ENCODE assay signal across 21 cellular contexts in the genomic region with DNA sequence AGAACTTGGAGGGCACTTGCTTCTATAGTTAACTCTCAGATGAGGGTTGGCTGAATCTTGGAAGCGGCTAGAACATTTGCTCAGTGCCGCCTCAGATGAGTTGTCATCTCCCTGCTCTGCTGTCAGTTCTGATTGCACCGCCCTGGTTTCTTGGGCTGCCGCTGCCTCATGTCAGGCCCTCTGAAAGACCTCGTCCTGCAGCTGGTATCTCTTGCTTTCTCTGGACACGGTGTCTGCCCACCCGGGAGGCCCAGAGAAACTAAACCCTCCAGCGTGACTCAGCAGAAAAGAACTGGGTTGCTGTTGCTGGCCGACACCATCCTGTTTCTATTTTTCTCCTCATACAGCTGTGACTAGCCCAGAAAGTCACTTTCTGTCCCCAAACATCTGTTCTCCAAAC.
DNase-seq lines count a peak whose midpoint lies in the region; ATAC-seq and TF ChIP-seq lines count a peak whose summit lies in the region.
"Had no signal": no experiment of that assay in that cellular context is flagged by ENCODE, and none has a peak within 500 bp of the region (broad histone marks: within the 10 kb centered on the region; RNA-seq: fewer than 3 reads in every experiment).

No MANE protein-coding gene starts in this region.

- 90 to 94% methylated on average over 9 of the region's 9 CpGs for WGBS in endodermal cell (ENCODE audit: insufficient coverage in 1 of 2, insufficient read length in 1 of 2), 2 experiments
- no CpG with 5 or more reads among the region's 9 CpGs for WGBS in trophoblast cell (ENCODE audit: extremely low coverage, insufficient coverage, insufficient read length)

- H3K9me3 ChIP-seq in BLaER1 treated with 17β-estradiol and CSF1 and Interleukin-3, amounts not matched to agents 10 nM and 100 nM (replicated peaks in 1 of 11), result peaks cover 13 to 55% (median 44%) of the 10 kb centered on the region in 11 experiments
- H3K9me3 ChIP-seq in endodermal cell (ENCODE audit: control insufficient read depth, low read length), result peaks cover 27% of the 10 kb centered on the region
- H3K9me3 ChIP-seq in trophoblast cell (ENCODE audit: insufficient read depth, low read depth, low read length), result peaks cover 6% of the 10 kb centered on the region
- H3K9me3 ChIP-seq: gastrocnemius medialis, Peyer's patch had no signal

- H2BK5ac ChIP-seq in trophoblast cell (ENCODE audit: low read depth, low read length, poor library complexity), result no peak overlapping the region

- no peak overlapping the region for H2AK5ac ChIP-seq in trophoblast cell (ENCODE audit: low read length)

- H3K36me3 ChIP-seq in BLaER1 treated with 17β-estradiol and CSF1 and Interleukin-3, amounts not matched to agents 10 nM and 100 nM, result no peaks in the 10 kb centered on the region; a peak in 2 of 22 replicates
- H3K36me3 ChIP-seq in endodermal cell (ENCODE audit: control insufficient read depth, insufficient read depth, low read length) (peaks cover 4% of the 10 kb centered on the region), trophoblast cell (ENCODE audit: control insufficient read depth in 1 of 2, insufficient read depth in 2 of 2, low read length in 2 of 2) (no peaks in the 10 kb centered on the region)
- H3K36me3 ChIP-seq: gastrocnemius medialis, Peyer's patch had no signal

- no peak overlapping the region for H3K27ac Mint-ChIP-seq in endodermal cell
- no peak overlapping the region for H3K27ac Mint-ChIP-seq in activated naive CD8-positive, alpha-beta T cell treated with anti-CD3 and anti-CD28 coated beads, Interleukin-2, amount 50 U/mL, for 24 hours
- H3K27ac Mint-ChIP-seq: immature natural killer cell had no signal

- TF ChIP-seq CTCF in endodermal cell (conservative IDR thresholded peaks at IDR 0.05), result no peak

- no peak overlapping the region for H3K23ac ChIP-seq in trophoblast cell (ENCODE audit: low read length)

- H3K18ac ChIP-seq in trophoblast cell (ENCODE audit: low read length), result no peak overlapping the region

- ATAC-seq in HG02678 (IDR thresholded peaks at IDR 0.05; ENCODE audit: unreplicated experiment), result peak; percentile 67
- no peak for ATAC-seq in activated naive CD8-positive, alpha-beta T cell treated with anti-CD3 and anti-CD28 coated beads, Interleukin-2, amount 50 U/mL, for 24 hours

- H3K4me1 Mint-ChIP-seq in endodermal cell, result no peaks in the 10 kb centered on the region
- peaks cover 8% of the 10 kb centered on the region for H3K4me1 Mint-ChIP-seq in activated naive CD8-positive, alpha-beta T cell treated with anti-CD3 and anti-CD28 coated beads, Interleukin-2, amount 50 U/mL, for 24 hours
- H3K4me1 Mint-ChIP-seq: immature natural killer cell had no signal

- no peaks in the 10 kb centered on the region for H3K27me3 ChIP-seq in BLaER1 treated with 17β-estradiol and CSF1 and Interleukin-3, amounts not matched to agents 10 nM and 100 nM
- H3K27me3 ChIP-seq in endodermal cell (ENCODE audit: control insufficient read depth, insufficient read depth, low read length, poor library complexity, severe bottlenecking) (no peaks in the 10 kb centered on the region), trophoblast cell (ENCODE audit: insufficient read depth, low read length) (peaks cover 3% of the 10 kb centered on the region)
- H3K27me3 ChIP-seq: gastrocnemius medialis, Peyer's patch had no signal

- H4K91ac ChIP-seq in trophoblast cell (ENCODE audit: low read depth, low read length), result no peak overlapping the region

- H3K4me3 Mint-ChIP-seq in endodermal cell, result no peak overlapping the region
- H3K4me3 Mint-ChIP-seq in activated naive CD8-positive, alpha-beta T cell treated with anti-CD3 and anti-CD28 coated beads, Interleukin-2, amount 50 U/mL, for 24 hours, result no peak overlapping the region
- H3K4me3 Mint-ChIP-seq: immature natural killer cell had no signal

- H3K4me2 ChIP-seq in BLaER1 treated with 17β-estradiol and CSF1 and Interleukin-3, amounts not matched to agents 10 nM and 100 nM, result peak overlapping the region; percentile 52 to 74 (median 65)
- no peak overlapping the region for H3K4me2 ChIP-seq in trophoblast cell (ENCODE audit: low read length)

- no peak overlapping the region for H2AFZ ChIP-seq in trophoblast cell (ENCODE audit: insufficient read depth, low read length, poor library complexity)

- no peaks in the 10 kb centered on the region for H4K20me1 ChIP-seq in BLaER1 treated with 17β-estradiol and CSF1 and Interleukin-3, amounts not matched to agents 10 nM and 100 nM

- H3K9me3 Mint-ChIP-seq in endodermal cell, result peaks cover 33% of the 10 kb centered on the region
- H3K9me3 Mint-ChIP-seq in activated naive CD8-positive, alpha-beta T cell treated with anti-CD3 and anti-CD28 coated beads, Interleukin-2, amount 50 U/mL, for 24 hours, result peaks cover 17% of the 10 kb centered on the region

- H3K79me2 ChIP-seq in trophoblast cell (ENCODE audit: control insufficient read depth, insufficient read depth, low read length, poor library complexity), result no peaks in the 10 kb centered on the region

- H3K4me3 ChIP-seq in BLaER1 treated with 17β-estradiol and CSF1 and Interleukin-3, amounts not matched to agents 10 nM and 100 nM, result peak overlapping the region in 1 of 10 experiments; percentile 20; a peak in 1 of 20 replicates
- H3K4me3 ChIP-seq in endodermal cell (ENCODE audit: low read length) (no peak overlapping the region), trophoblast cell (ENCODE audit: low read depth, low read length) (no peak overlapping the region)
- H3K4me3 ChIP-seq: gastrocnemius medialis, Peyer's patch had no signal

- no peaks in the 10 kb centered on the region for H3K27me3 Mint-ChIP-seq in endodermal cell (ENCODE audit: insufficient read depth)
- H3K27me3 Mint-ChIP-seq in activated naive CD8-positive, alpha-beta T cell treated with anti-CD3 and anti-CD28 coated beads, Interleukin-2, amount 50 U/mL, for 24 hours, result no peaks in the 10 kb centered on the region

- no peak overlapping the region for H2BK120ac ChIP-seq in trophoblast cell (ENCODE audit: insufficient read depth, low read length, poor library complexity)

- H2BK12ac ChIP-seq in trophoblast cell (ENCODE audit: low read length), result no peak overlapping the region

- peak; percentile 25 for DNase-seq in astrocyte of the hippocampus (ENCODE audit: low read depth, low spot score)
- peak; percentile 86 for DNase-seq in myocyte (ENCODE audit: low read depth)
- DNase-seq in endodermal cell, result no peak
- no peak for DNase-seq in activated naive CD8-positive, alpha-beta T cell treated with anti-CD3 and anti-CD28 coated beads, Interleukin-2, amount 50 U/mL, for 24 hours
- no peak for DNase-seq in trophoblast cell
- DNase-seq in activated naive CD4-positive, alpha-beta T cell treated with Interleukin-2 at 50 U/mL for 16 hours, result no peak
- DNase-seq: activated CD4-positive, alpha-beta T cell treated with anti-CD3 and anti-CD28 coated beads for 1 hour; AML-193; anterior cingulate cortex; DMS 273 treated with DMSO at 0.1 percent for 48 hours; gastrocnemius medialis; HCEC 1CT; immature natural killer cell; Karpas-422; NCI-H2029 treated with DMSO at 0.1 percent for 48 hours; NCI-H526; nucleus accumbens; Peyer's patch; small intestine had no signal

- no peak overlapping the region for H3K4ac ChIP-seq in trophoblast cell (ENCODE audit: low read depth, low read length)

- H3K9ac ChIP-seq in BLaER1 treated with 17β-estradiol and CSF1 and Interleukin-3, amounts not matched to agents 10 nM and 100 nM, result peak overlapping the region in 8 of 11 experiments; percentile 10 to 65 (median 38); a peak in 12 of 22 replicates
- no peak overlapping the region for H3K9ac ChIP-seq in endodermal cell (ENCODE audit: extremely low read depth, low read length, poor library complexity, severe bottlenecking)
- H3K9ac ChIP-seq in trophoblast cell (ENCODE audit: low read length), result no peak overlapping the region

- peak overlapping the region in 9 of 11 experiments; percentile 24 to 81 (median 57); a peak in 17 of 22 replicates for H3K27ac ChIP-seq in BLaER1 treated with 17β-estradiol and CSF1 and Interleukin-3, amounts not matched to agents 10 nM and 100 nM
- no peak overlapping the region for H3K27ac ChIP-seq in endodermal cell (ENCODE audit: low read depth, low read length)
- no peak overlapping the region for H3K27ac ChIP-seq in trophoblast cell (ENCODE audit: low read depth, low read length)
- H3K27ac ChIP-seq: Peyer's patch had no signal

- no peaks in the 10 kb centered on the region for H3K79me1 ChIP-seq in trophoblast cell (ENCODE audit: low read length)

- H4K8ac ChIP-seq in trophoblast cell (ENCODE audit: low read depth, low read length), result no peak overlapping the region

- H3K14ac ChIP-seq in trophoblast cell (ENCODE audit: low read length), result no peak overlapping the region

- H4K12ac ChIP-seq in trophoblast cell (ENCODE audit: low read depth, low read length), result no peak overlapping the region

- H3K36me3 Mint-ChIP-seq in endodermal cell (ENCODE audit: low read depth), result peaks cover 51% of the 10 kb centered on the region
- H3K36me3 Mint-ChIP-seq in activated naive CD8-positive, alpha-beta T cell treated with anti-CD3 and anti-CD28 coated beads, Interleukin-2, amount 50 U/mL, for 24 hours (ENCODE audit: low read depth), result peaks cover 5% of the 10 kb centered on the region

- H3K4me1 ChIP-seq in BLaER1 treated with 17β-estradiol and CSF1 and Interleukin-3, amounts not matched to agents 10 nM and 100 nM, result peaks cover 15 to 46% (median 34%) of the 10 kb centered on the region in 10 experiments
- H3K4me1 ChIP-seq in endodermal cell (ENCODE audit: control insufficient read depth, insufficient read depth, low read length) (no peaks in the 10 kb centered on the region), trophoblast cell (ENCODE audit: control insufficient read depth in 1 of 2, insufficient read depth in 2 of 2, low read length in 2 of 2) (no peaks in the 10 kb centered on the region)

Comparison
In these comparisons a context has a peak if more than half of its experiments do, and no peak if none do; other contexts are left out.
1. H3K27ac ChIP-seq: peak in BLaER1 treated with 17β-estradiol and CSF1 and Interleukin-3, amounts not matched to agents 10 nM and 100 nM (9 of 11); none in endodermal cell (single experiment) and trophoblast cell (single experiment).
2. H3K9ac ChIP-seq: peak in BLaER1 treated with 17β-estradiol and CSF1 and Interleukin-3, amounts not matched to agents 10 nM and 100 nM (8 of 11); none in endodermal cell (single experiment) and trophoblast cell (single experiment).
3. DNase-seq: peak in astrocyte of the hippocampus (single experiment) and myocyte (single experiment); none in endodermal cell (single experiment), activated naive CD8-positive, alpha-beta T cell treated with anti-CD3 and anti-CD28 coated beads, Interleukin-2, amount 50 U/mL, for 24 hours (single experiment), trophoblast cell (0 of 2) and activated naive CD4-positive, alpha-beta T cell treated with Interleukin-2 at 50 U/mL for 16 hours (single experiment).